ENCODE assay signal across 9 cellular contexts in the genomic region with DNA sequence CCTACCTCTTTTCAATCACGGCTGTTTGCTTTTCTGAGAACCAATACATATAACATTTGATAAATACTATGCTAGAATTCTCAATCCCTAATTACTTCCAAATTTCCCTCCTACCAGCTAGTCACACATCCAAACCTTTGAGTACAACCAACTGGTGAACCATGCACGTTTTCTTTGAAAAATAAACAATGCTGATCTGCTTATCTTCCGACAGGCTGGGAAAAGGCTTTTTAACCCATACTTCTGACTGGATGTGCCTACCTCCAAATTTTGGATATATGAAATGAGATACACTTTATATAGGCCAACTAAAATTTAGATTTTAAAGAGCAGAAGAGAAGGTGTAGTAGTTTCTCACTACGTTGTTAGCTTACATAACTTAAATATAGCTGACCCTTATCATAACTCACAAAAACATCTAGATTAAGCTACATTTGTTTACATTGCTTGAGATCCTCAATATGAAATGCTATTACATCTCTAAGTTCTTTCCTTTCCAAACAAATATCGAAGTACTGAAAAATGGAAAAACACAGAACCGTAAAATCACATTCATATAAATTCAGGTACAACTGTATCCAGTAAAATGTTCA. TPM values are rescaled to one million over a fixed set of nuclear protein-coding genes. Genes with fewer than 3 reads are reported as not detected.
DNase-seq lines count a peak whose midpoint lies in the region; ATAC-seq, FAIRE-seq and TF ChIP-seq lines count a peak whose summit lies in the region.
"Had no signal": no experiment of that assay in that cellular context is flagged by ENCODE, and none has a peak within 500 bp of the region (broad histone marks: within the 10 kb centered on the region; RNA-seq: fewer than 3 reads in every experiment).

No MANE protein-coding gene starts in this region.

- DNase-seq in Caki2 (ENCODE audit: low read depth) (peak; percentile 22), NCI-H69 (lab: John Stamatoyannopoulos, UW) (peak; percentile 73), endothelial cell (ENCODE audit: low spot score) (no peak), pancreas (no peak), NCI-H2107 (lab: John Stamatoyannopoulos, UW) (no peak), OCI-M2 (lab: John Stamatoyannopoulos, UW; ENCODE audit: unreplicated experiment) (no peak), hepatic stellate cell (ENCODE audit: low spot score) (no peak)

- no peaks in the 10 kb centered on the region for H3K9me3 Mint-ChIP-seq in endothelial cell (ENCODE audit: unreplicated experiment)

- H3K4me3 ChIP-seq in pancreas: peak overlapping the region; percentile 9 to 91 (median 67)

- no peaks in the 10 kb centered on the region for H3K9me3 ChIP-seq in pancreas

- intact Hi-C loops in pancreas (cut with DNase I): loop anchor here in 1 of 3 donors (5.0 kb wide), 1 partner anchor 294 kb away; no protein-coding TSS in a partner anchor

- TF ChIP-seq CTCF in endothelial cell (IDR thresholded peaks at IDR 0.05; ENCODE audit: unreplicated experiment): no peak
- TF ChIP-seq CTCF in pancreas (IDR thresholded peaks at IDR 0.05): no peak

- H3K27me3 ChIP-seq in pancreas: no peaks in the 10 kb centered on the region

- no peaks in the 10 kb centered on the region for H3K36me3 ChIP-seq in pancreas

- peaks cover 0 to 40% (median 28%) of the 10 kb centered on the region in 3 donors for H3K4me1 ChIP-seq in pancreas

- peaks cover 7% of the 10 kb centered on the region for H3K27me3 Mint-ChIP-seq in endothelial cell (ENCODE audit: unreplicated experiment)

- no peak overlapping the region for H3K27ac ChIP-seq in pancreas

- peak overlapping the region; percentile 91 for H3K4me3 Mint-ChIP-seq in endothelial cell (ENCODE audit: unreplicated experiment)

- WGBS in pancreas, 2 donors: 9 to 10% methylated on average over 6 of the region's 6 CpGs

- H3K36me3 Mint-ChIP-seq in endothelial cell (ENCODE audit: low read depth, unreplicated experiment): no peaks in the 10 kb centered on the region

- in situ Hi-C loops in Caki2 (cut with HindIII; ENCODE audit: low pct_unique_long_range_greater_than_20kb, low sequenced_read_pairs): no loop called here

- no peak for FAIRE-seq in pancreas (lab: Jason Lieb, UNC)
- FAIRE-seq: endometrium had no signal

- ATAC-seq in pancreas (no peak), GM19455 (IDR thresholded peaks at IDR 0.05; ENCODE audit: unreplicated experiment) (no peak)

- H3K4me1 Mint-ChIP-seq in endothelial cell (ENCODE audit: unreplicated experiment): peaks cover 8% of the 10 kb centered on the region

- no peak overlapping the region for H3K27ac Mint-ChIP-seq in endothelial cell (ENCODE audit: unreplicated experiment)

RNA-seq across cellular contexts. Expression of a gene that starts 2.1 kb away (rescaled TPM):
- total RNA-seq in Caki2 (2014; rRNA removed; shearing (Covaris generic); ENCODE audit: low replicate concordance): 11.9 and 13.8 TPM in 2 replicates
- total RNA-seq in endothelial cell (ENCODE audit: unreplicated experiment) (9.9 TPM), pancreas (10 to 100 TPM; 20.4 to 42.2 (median 28.0) TPM)
- polyA plus RNA-seq in pancreas: 1 to 10 TPM; 6.5 to 9.5 TPM

Comparison
In these comparisons a context has a peak if more than half of its experiments do, and no peak if none do; other contexts are left out.
1. DNase-seq: peak in Caki2 (single experiment) and NCI-H69 (single experiment); none in endothelial cell (single experiment), pancreas (0 of 6), NCI-H2107 (single experiment), OCI-M2 (single experiment) and hepatic stellate cell (single experiment).